In genomic region chr7:149245244-149245643, GRCh38 we compare ENCODE assay signal across 9 cellular contexts. TPM values are rescaled to one million over a fixed set of nuclear protein-coding genes. Genes with fewer than 3 reads are reported as not detected.
DNase-seq lines count a peak whose midpoint lies in the region; ATAC-seq, FAIRE-seq and TF ChIP-seq lines count a peak whose summit lies in the region.
"Had no signal": no experiment of that assay in that cellular context is flagged by ENCODE, and none has a peak within 500 bp of the region (broad histone marks: within the 10 kb centered on the region; RNA-seq: fewer than 3 reads in every experiment).

No MANE protein-coding gene starts in this region.

- no peak overlapping the region for H3K27ac ChIP-seq in suprapubic skin

- H3K27me3 ChIP-seq in suprapubic skin = no peaks in the 10 kb centered on the region

- 67% methylated on average over 5 of the region's 5 CpGs for WGBS in suprapubic skin

- peaks cover 3% of the 10 kb centered on the region for H3K36me3 ChIP-seq in suprapubic skin

- TF ChIP-seq EP300 in suprapubic skin (IDR thresholded peaks at IDR 0.05) = no peak

- no peaks in the 10 kb centered on the region for H3K27me3 Mint-ChIP-seq in activated naive CD4-positive, alpha-beta T cell treated with anti-CD3 and anti-CD28 coated beads, Interleukin-2, amount 10 ng/mL, durations not matched to agents 7 days and 5 days
- H3K27me3 Mint-ChIP-seq in activated naive CD8-positive, alpha-beta T cell = no peaks in the 10 kb centered on the region
- H3K27me3 Mint-ChIP-seq in stimulated activated naive CD8-positive, alpha-beta T cell treated with anti-CD3 and anti-CD28 coated beads, Interleukin-15, Interleukin-2, amounts not matched to agents 100 ng/mL and 50 ng/mL, for 24 hours = no peaks in the 10 kb centered on the region

- peaks cover 15% of the 10 kb centered on the region for H3K4me1 ChIP-seq in suprapubic skin

- H3K4me3 Mint-ChIP-seq in activated naive CD4-positive, alpha-beta T cell treated with anti-CD3 and anti-CD28 coated beads, Interleukin-2, amount 10 ng/mL, durations not matched to agents 7 days and 5 days = no peak overlapping the region
- peak overlapping the region; percentile 39 for H3K4me3 Mint-ChIP-seq in activated naive CD8-positive, alpha-beta T cell
- H3K4me3 Mint-ChIP-seq in stimulated activated naive CD8-positive, alpha-beta T cell treated with anti-CD3 and anti-CD28 coated beads, Interleukin-15, Interleukin-2, amounts not matched to agents 100 ng/mL and 50 ng/mL, for 24 hours = peak overlapping the region; percentile 59

- peaks cover 40% of the 10 kb centered on the region for H3K4me1 Mint-ChIP-seq in activated naive CD4-positive, alpha-beta T cell treated with anti-CD3 and anti-CD28 coated beads, Interleukin-2, amount 10 ng/mL, durations not matched to agents 7 days and 5 days
- H3K4me1 Mint-ChIP-seq in activated naive CD8-positive, alpha-beta T cell (ENCODE audit: low read depth) = peaks cover 62% of the 10 kb centered on the region
- peaks cover 90% of the 10 kb centered on the region for H3K4me1 Mint-ChIP-seq in stimulated activated naive CD8-positive, alpha-beta T cell treated with anti-CD3 and anti-CD28 coated beads, Interleukin-15, Interleukin-2, amounts not matched to agents 100 ng/mL and 50 ng/mL, for 24 hours (ENCODE audit: low read depth)

- H3K36me3 Mint-ChIP-seq in activated naive CD4-positive, alpha-beta T cell treated with anti-CD3 and anti-CD28 coated beads, Interleukin-2, amount 10 ng/mL, durations not matched to agents 7 days and 5 days = peaks cover 15% of the 10 kb centered on the region
- H3K36me3 Mint-ChIP-seq in activated naive CD8-positive, alpha-beta T cell = peaks cover 6% of the 10 kb centered on the region
- peaks cover 45% of the 10 kb centered on the region for H3K36me3 Mint-ChIP-seq in stimulated activated naive CD8-positive, alpha-beta T cell treated with anti-CD3 and anti-CD28 coated beads, Interleukin-15, Interleukin-2, amounts not matched to agents 100 ng/mL and 50 ng/mL, for 24 hours (ENCODE audit: low read depth)

- DNase-seq in activated naive CD4-positive, alpha-beta T cell treated with Interleukin-2 at 50 U/mL for 16 hours = peak; percentile 52
- DNase-seq in activated naive CD4-positive, alpha-beta T cell treated with anti-CD3 and anti-CD28 coated beads, Interleukin-2, amount 10 ng/mL, durations not matched to agents 7 days and 5 days = no peak
- no peak for DNase-seq in H54 (ENCODE audit: insufficient read length, low spot score)
- no peak for DNase-seq in suprapubic skin (ENCODE audit: low spot score in 2 of 2)
- no peak for DNase-seq in HuH-7.5 (ENCODE audit: low spot score)
- DNase-seq: NCI-H510A treated with DMSO at 0.1 percent for 48 hours had no signal

- peak; percentile 57 for ATAC-seq in HG03378 (IDR thresholded peaks at IDR 0.05; ENCODE audit: unreplicated experiment)

- peaks cover 6% of the 10 kb centered on the region for H3K9me3 Mint-ChIP-seq in activated naive CD4-positive, alpha-beta T cell treated with anti-CD3 and anti-CD28 coated beads, Interleukin-2, amount 10 ng/mL, durations not matched to agents 7 days and 5 days
- no peaks in the 10 kb centered on the region for H3K9me3 Mint-ChIP-seq in activated naive CD8-positive, alpha-beta T cell (ENCODE audit: low read depth)
- peaks cover 7% of the 10 kb centered on the region for H3K9me3 Mint-ChIP-seq in stimulated activated naive CD8-positive, alpha-beta T cell treated with anti-CD3 and anti-CD28 coated beads, Interleukin-15, Interleukin-2, amounts not matched to agents 100 ng/mL and 50 ng/mL, for 24 hours

- H3K4me3 ChIP-seq in suprapubic skin = no peak overlapping the region

- TF ChIP-seq POLR2A in H54 (IDR thresholded peaks at IDR 0.05; ENCODE audit: low read depth, low read length) = no peak
- TF ChIP-seq POLR2A in suprapubic skin (IDR thresholded peaks at IDR 0.05) = no peak

- FAIRE-seq in H54 (lab: Jason Lieb, UNC) = no peak

- no peak for TF ChIP-seq CTCF in suprapubic skin (IDR thresholded peaks at IDR 0.05)

- H3K27ac Mint-ChIP-seq in activated naive CD4-positive, alpha-beta T cell treated with anti-CD3 and anti-CD28 coated beads, Interleukin-2, amount 10 ng/mL, durations not matched to agents 7 days and 5 days = no peak overlapping the region
- peak overlapping the region; percentile 93 for H3K27ac Mint-ChIP-seq in activated naive CD8-positive, alpha-beta T cell
- peak overlapping the region; percentile 95 for H3K27ac Mint-ChIP-seq in stimulated activated naive CD8-positive, alpha-beta T cell treated with anti-CD3 and anti-CD28 coated beads, Interleukin-15, Interleukin-2, amounts not matched to agents 100 ng/mL and 50 ng/mL, for 24 hours

- CTCF ChIA-PET in activated naive CD4-positive, alpha-beta T cell treated with anti-CD3 and anti-CD28 coated beads, Interleukin-2, amount 10 ng/mL, durations not matched to agents 7 days and 5 days (lab: Charles Lee) = interaction anchor here (1.1 kb wide), 1 partner anchor 13 kb away, joined by 3 read pairs; no protein-coding TSS in a partner anchor

- H3K9me3 ChIP-seq in suprapubic skin = no peaks in the 10 kb centered on the region

RNA-seq across cellular contexts. Expression of gene ZNF212, which starts 5.8 kb away (rescaled TPM):
- 10 to 100 TPM in 2 of 4 donors, 1 to 10 TPM in 2; 7.1 to 17.9 (median 9.9) TPM for total RNA-seq in suprapubic skin

RNA-seq across cellular contexts. Expression of gene ZNF783, which starts 16.8 kb away (rescaled TPM):
- total RNA-seq in suprapubic skin = 10 to 100 TPM in 3 of 4 donors, 1 to 10 TPM in 1; 9.9 to 20.8 (median 14.4) TPM

RNA-seq across cellular contexts. Expression of gene ZNF282, which starts 49.9 kb away (rescaled TPM):
- 10 to 100 TPM; 20.6 to 47.5 (median 29.8) TPM for total RNA-seq in suprapubic skin
